Comparison of ENCODE assay signal across 8 cellular contexts in the genomic region with DNA sequence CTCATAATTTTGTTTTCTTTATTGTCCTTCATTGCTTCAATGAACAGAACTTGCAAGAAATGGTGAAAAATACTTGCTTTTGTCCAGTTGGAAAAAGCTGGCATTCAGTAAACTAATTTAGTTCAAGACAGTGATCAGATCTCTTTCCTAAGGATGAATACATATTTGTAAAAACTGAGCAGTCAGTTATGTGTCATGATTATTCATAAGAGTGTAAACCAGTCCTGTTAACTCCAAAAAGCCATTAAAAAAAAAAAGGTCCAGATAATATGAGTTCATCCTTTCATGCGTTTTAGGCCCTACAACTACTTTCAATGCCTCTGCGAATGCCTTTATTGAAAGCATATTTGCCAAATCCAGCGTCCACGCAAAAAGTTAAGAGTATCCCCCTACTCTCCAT. TPM values are rescaled to one million over a fixed set of nuclear protein-coding genes. Genes with fewer than 3 reads are reported as not detected.
DNase-seq lines count a peak whose midpoint lies in the region; ATAC-seq and TF ChIP-seq lines count a peak whose summit lies in the region.

No MANE protein-coding gene starts in this region.

- H2BK5ac ChIP-seq in H9 (ENCODE audit: insufficient read length, low read length): no peak overlapping the region

- H3K4me2 ChIP-seq in H9 (ENCODE audit: insufficient read depth, insufficient read length, low read length) (peak overlapping the region; percentile 50), SK-N-SH (peak overlapping the region; percentile 90)

- POLR2A ChIA-PET in SK-N-SH (lab: Yijun Ruan, JAX): no interaction called here

- H4K20me1 ChIP-seq in H9 (ENCODE audit: control insufficient read depth, insufficient read depth, insufficient read length): no peaks in the 10 kb centered on the region
- H4K20me1 ChIP-seq in SK-N-SH (ENCODE audit: insufficient read depth): peaks cover 24% of the 10 kb centered on the region

- no peak overlapping the region for H2BK20ac ChIP-seq in H9 (ENCODE audit: low read depth, low read length, poor library complexity, severe bottlenecking)

- WGBS in H9 (ENCODE audit: extremely low coverage, insufficient read length, low lambda C conversion rate): no CpG with 5 or more reads among the region's 4 CpGs
- WGBS in SK-N-SH (ENCODE audit: low lambda C conversion rate): 1% methylated on average over 4 of the region's 4 CpGs

- H3K4me1 ChIP-seq in H9 (ENCODE audit: insufficient read depth, low read length) (no peaks in the 10 kb centered on the region), SK-N-SH (ENCODE audit: control insufficient read depth in 1 of 2, insufficient read depth in 2 of 2, low read depth in 1 of 2, low read length in 1 of 2) (peaks cover 5 to 8% of the 10 kb centered on the region in 2 experiments; a peak in 3 of 4 replicates), skeletal muscle tissue (ENCODE audit: control insufficient read depth in 3 of 3, insufficient read depth in 3 of 3, low read length in 3 of 3) (peaks cover 4 to 15% (median 10%) of the 10 kb centered on the region in 3 donors)

- H3K9me3 ChIP-seq in H9 (ENCODE audit: control insufficient read depth, low read depth, low read length) (no peaks in the 10 kb centered on the region), SK-N-SH (no peaks in the 10 kb centered on the region), skeletal muscle tissue (ENCODE audit: control insufficient read depth in 3 of 3, low read length in 3 of 3) (no peaks in the 10 kb centered on the region)

- H3K9ac ChIP-seq in H9 (ENCODE audit: extremely low read depth, insufficient read length, low read length) (peak overlapping the region; percentile 55), SK-N-SH (peak overlapping the region; percentile 90), skeletal muscle tissue (ENCODE audit: low read depth in 1 of 3, low read length in 3 of 3) (peak overlapping the region; percentile 86 to 92 (median 86))

- no peak for TF ChIP-seq RAD21 in SK-N-SH (IDR thresholded peaks at IDR 0.05; ENCODE audit: low read length)

- no peak overlapping the region for H4K5ac ChIP-seq in H9 (ENCODE audit: insufficient read length, low read depth, low read length)

- peaks cover 3% of the 10 kb centered on the region; the same call in 1 of the 2 replicates for H3K79me2 ChIP-seq in H9 (ENCODE audit: insufficient read depth, low read length)
- H3K79me2 ChIP-seq in SK-N-SH (ENCODE audit: insufficient read depth): peaks cover 61% of the 10 kb centered on the region

- no peak overlapping the region for H3K56ac ChIP-seq in H9 (ENCODE audit: insufficient read length, low read depth, low read length)

- H2BK12ac ChIP-seq in H9 (ENCODE audit: insufficient read length, low read depth, low read length): no peak overlapping the region

- TF ChIP-seq CTCF in H9 (conservative IDR thresholded peaks at IDR 0.05): no peak
- TF ChIP-seq CTCF in SK-N-SH (IDR thresholded peaks at IDR 0.05): no peak
- no peak for TF ChIP-seq CTCF in foreskin fibroblast (IDR thresholded peaks at IDR 0.05; ENCODE audit: low read depth, low read length)

- peaks cover 53 to 55% of the 10 kb centered on the region in 2 experiments for H3K36me3 ChIP-seq in SK-N-SH (replicated peaks in 1 of 2; ENCODE audit: control insufficient read depth in 1 of 2, insufficient read depth in 2 of 2, low read length in 1 of 2)
- peaks cover 0 to 18% (median 10%) of the 10 kb centered on the region in 3 donors for H3K36me3 ChIP-seq in skeletal muscle tissue (ENCODE audit: control insufficient read depth in 3 of 3, insufficient read depth in 3 of 3, low read length in 3 of 3)

- H3K27me3 Mint-ChIP-seq in H9 (ENCODE audit: low read depth): no peaks in the 10 kb centered on the region

- H3K4ac ChIP-seq in H9 (ENCODE audit: low read depth, low read length): no peak overlapping the region

- no peak for TF ChIP-seq EP300 in SK-N-SH (IDR thresholded peaks at IDR 0.05; ENCODE audit: borderline replicate concordance in 1 of 2, low read depth in 1 of 2, low read length in 1 of 2)

- no peak overlapping the region for H2BK120ac ChIP-seq in H9 (ENCODE audit: low read depth, low read length, poor library complexity, severe bottlenecking)

- H3K4me3 Mint-ChIP-seq in H9: peak overlapping the region; percentile 98

- peaks cover 4% of the 10 kb centered on the region for H3F3A ChIP-seq in SK-N-SH (replicated peaks; ENCODE audit: insufficient read depth)

- no peak overlapping the region for H2BK15ac ChIP-seq in H9 (ENCODE audit: low read depth, low read length)

- no peak overlapping the region for H3K23ac ChIP-seq in H9 (ENCODE audit: insufficient read length, low read depth, low read length)

- peak overlapping the region; percentile 90 to 95 for H3K4me3 ChIP-seq in SK-N-SH (ENCODE audit: low read depth in 2 of 2, low read length in 1 of 2)
- H3K4me3 ChIP-seq in foreskin fibroblast (ENCODE audit: low read depth in 1 of 2, low read length in 2 of 2): peak overlapping the region; percentile 75 to 87
- H3K4me3 ChIP-seq in skeletal muscle tissue (ENCODE audit: low read length in 3 of 3): peak overlapping the region; percentile 94 to 99 (median 94)

- H3T11ph ChIP-seq in H9 (ENCODE audit: low read length): no peak overlapping the region

- no peak overlapping the region for H3K14ac ChIP-seq in H9 (ENCODE audit: insufficient read depth, low read length)

- no peak for DNase-seq in H9
- no peak for DNase-seq in SK-N-SH
- peak in 1 of 2 donors; percentile 15 for DNase-seq in foreskin fibroblast
- DNase-seq in SIG-M5 treated with dmso at 0.1 percent for 504 hours (lab: John Stamatoyannopoulos, UW; ENCODE audit: unreplicated experiment): no peak

- H4K91ac ChIP-seq in H9 (ENCODE audit: insufficient read length, low read depth, low read length): no peak overlapping the region

- no peaks in the 10 kb centered on the region for H3K9me3 Mint-ChIP-seq in H9

- peaks cover 13 to 56% (median 45%) of the 10 kb centered on the region in 3 experiments for H3K36me3 Mint-ChIP-seq in H9 (ENCODE audit: insufficient read depth in 1 of 3, low read depth in 3 of 3)

- H3K9me2 ChIP-seq in SK-N-SH: no peaks in the 10 kb centered on the region

- H2AK5ac ChIP-seq in H9 (ENCODE audit: insufficient read length, low read length): no peak overlapping the region

- CTCF ChIA-PET in SK-N-SH (lab: Yijun Ruan, JAX): interaction anchor here (7.7 kb wide), 1 partner anchor 125 kb away, joined by 69 read pairs; the partner anchor contains the start of genes DOP1A and UBE3D

- no peak overlapping the region for H4K8ac ChIP-seq in H9 (replicated peaks; ENCODE audit: insufficient read length, low read depth, low read length)

- H3K27ac ChIP-seq in H9 (ENCODE audit: insufficient read length, low read depth, low read length) (no peak overlapping the region), SK-N-SH (ENCODE audit: low read depth in 2 of 2, low read length in 1 of 2) (peak overlapping the region; percentile 82 to 85; a peak in 3 of 4 replicates), skeletal muscle tissue (ENCODE audit: low read depth, low read length) (peak overlapping the region; percentile 61)

- H3K79me1 ChIP-seq in H9 (ENCODE audit: insufficient read depth, low read depth, low read length, poor library complexity, severe bottlenecking): no peaks in the 10 kb centered on the region

- H3K27me3 ChIP-seq in H9 (ENCODE audit: insufficient read depth, low read length): no peaks in the 10 kb centered on the region
- H3K27me3 ChIP-seq in SK-N-SH (ENCODE audit: insufficient read depth): no peaks in the 10 kb centered on the region
- H3K27me3 ChIP-seq in skeletal muscle tissue (ENCODE audit: control insufficient read depth in 3 of 3, insufficient read depth in 3 of 3, low read length in 3 of 3): no peaks in the 10 kb centered on the region

- peaks cover 8% of the 10 kb centered on the region for H3K23me2 ChIP-seq in H9 (ENCODE audit: insufficient read length, low read depth, low read length, poor library complexity, severe bottlenecking)

- no peak overlapping the region for H3K18ac ChIP-seq in H9 (ENCODE audit: insufficient read length, low read depth, low read length)

- no peak overlapping the region for H2AFZ ChIP-seq in H9 (ENCODE audit: low read length)
- peak overlapping the region; percentile 89 for H2AFZ ChIP-seq in SK-N-SH (ENCODE audit: low read depth)

- H3K4me1 Mint-ChIP-seq in H9: peaks cover 17 to 24% of the 10 kb centered on the region in 2 experiments

- ATAC-seq in GM18858 (IDR thresholded peaks at IDR 0.05; ENCODE audit: unreplicated experiment) (no peak), HG03565 (IDR thresholded peaks at IDR 0.05; ENCODE audit: unreplicated experiment) (no peak), GM18868 (IDR thresholded peaks at IDR 0.05; ENCODE audit: unreplicated experiment) (no peak)

- H3K27ac Mint-ChIP-seq in H9: peak overlapping the region in 2 of 3 experiments; percentile 96 to 98; a peak in 4 of 7 replicates

TF ChIP-seq in SK-N-SH, 30 proteins besides CTCF, POLR2A, EP300 and RAD21 (continues in another document):
- TF ChIP-seq MAX (IDR thresholded peaks at IDR 0.05; ENCODE audit: low read depth) (no peak), ZBTB33 (IDR thresholded peaks at IDR 0.05; ENCODE audit: borderline replicate concordance, low read depth) (no peak), FOSL2 (IDR thresholded peaks at IDR 0.05; ENCODE audit: borderline replicate concordance, low read depth) (no peak), SIN3A (IDR thresholded peaks at IDR 0.05; ENCODE audit: borderline replicate concordance, low read depth, low read length) (no peak)

RNA-seq across cellular contexts. Expression of gene PGM3, which starts 0.6 kb away (rescaled TPM):
- total RNA-seq in H9 (2021) (65.8 and 69.3 TPM in 2 replicates), skeletal muscle tissue (46.4 TPM)
- 24.2 and 30.2 TPM in 2 replicates for polyA plus RNA-seq in SK-N-SH (2012; rRNA removed)
- polyA plus RNA-seq in SK-N-SH (2012; cell fraction: cytosol; rRNA removed): 28.8 and 30.9 TPM in 2 replicates
- 23.1 and 46.3 TPM in 2 replicates for polyA plus RNA-seq in SK-N-SH (2012; cell fraction: nucleus; rRNA removed)

RNA-seq across cellular contexts. Expression of gene RWDD2A, which starts 0.7 kb away (rescaled TPM):
- total RNA-seq in H9 (2021): 2.9 and 3.2 TPM in 2 replicates
- polyA plus RNA-seq in SK-N-SH (2012; rRNA removed): 3.4 and 5.8 TPM in 2 replicates
- 4.3 and 4.9 TPM in 2 replicates for polyA plus RNA-seq in SK-N-SH (2012; cell fraction: cytosol; rRNA removed)
- polyA plus RNA-seq in SK-N-SH (2012; cell fraction: nucleus; rRNA removed): 6.1 and 12.4 TPM in 2 replicates
- 2.6 TPM for total RNA-seq in skeletal muscle tissue
